Comparison of ENCODE assay signal across 12 cellular contexts in the genomic region with DNA sequence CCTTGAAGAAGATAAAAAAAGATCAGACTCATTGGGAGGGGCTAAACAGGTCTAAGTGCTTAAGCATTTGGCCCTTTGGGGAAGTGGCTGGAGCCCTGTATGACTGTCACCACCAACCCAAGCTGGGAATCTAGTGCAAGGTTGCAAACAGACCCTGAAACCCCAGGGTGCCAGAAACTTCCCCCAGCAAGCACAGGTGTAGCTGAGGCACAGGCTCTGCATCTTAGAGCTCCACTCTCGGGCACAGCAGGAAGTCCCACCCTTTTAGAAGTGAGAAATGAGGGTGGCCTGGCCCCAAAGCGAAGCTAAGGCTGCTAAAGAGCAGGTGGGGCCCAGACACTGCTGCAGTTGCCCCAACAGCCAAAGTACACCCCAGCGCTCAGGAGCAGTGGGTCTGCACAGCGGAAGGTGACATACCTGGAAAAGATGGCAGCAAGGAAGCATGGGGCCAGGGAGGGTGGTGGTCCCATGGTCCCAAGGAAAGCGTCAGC. TPM values are rescaled to one million over a fixed set of nuclear protein-coding genes. Genes with fewer than 3 reads are reported as not detected.
DNase-seq lines count a peak whose midpoint lies in the region; ATAC-seq and TF ChIP-seq lines count a peak whose summit lies in the region.
"Had no signal": no experiment of that assay in that cellular context is flagged by ENCODE, and none has a peak within 500 bp of the region (broad histone marks: within the 10 kb centered on the region; RNA-seq: fewer than 3 reads in every experiment).

No MANE protein-coding gene starts in this region.

- TF ChIP-seq CTCF in WERI-Rb-1 (IDR thresholded peaks at IDR 0.05; ENCODE audit: low read depth, low read length) (no peak), upper lobe of right lung (IDR thresholded peaks at IDR 0.05) (no peak)

- H3K4me1 ChIP-seq in upper lobe of right lung = peaks cover 6% of the 10 kb centered on the region

- no peaks in the 10 kb centered on the region for H3K27me3 Mint-ChIP-seq in activated naive CD4-positive, alpha-beta T cell treated with anti-CD3 and anti-CD28 coated beads, Interleukin-2, amount 50 U/mL, for 24 hours

- H3K4me3 Mint-ChIP-seq in activated naive CD4-positive, alpha-beta T cell treated with anti-CD3 and anti-CD28 coated beads, Interleukin-2, amount 50 U/mL, for 24 hours = no peak overlapping the region
- H3K4me3 Mint-ChIP-seq: T-helper 2 cell treated with Interferon-gamma antibody and Interleukin-4, amounts not matched to agents 5 μg/mL and 100 μg/mL, for 36 hours had no signal

- DNase-seq in activated naive CD4-positive, alpha-beta T cell (lab: John Stamatoyannopoulos, UW) = no peak
- no peak for DNase-seq in WERI-Rb-1
- peak; percentile 42 for DNase-seq in upper lobe of right lung
- no peak for DNase-seq in NCI-H748 (lab: John Stamatoyannopoulos, UW; ENCODE audit: unreplicated experiment)
- no peak for DNase-seq in NCI-H1092 (lab: John Stamatoyannopoulos, UW)
- DNase-seq: BE2C, body of pancreas, NCI-H1092 treated with DMSO at 0.1 percent for 48 hours had no signal

- H3K27me3 ChIP-seq in WERI-Rb-1 (ENCODE audit: insufficient read depth, low read depth, severe bottlenecking) = no peaks in the 10 kb centered on the region
- no peaks in the 10 kb centered on the region for H3K27me3 ChIP-seq in upper lobe of right lung
- H3K27me3 ChIP-seq: BE2C, body of pancreas had no signal

- intact Hi-C loops in upper lobe of right lung (cut with DNase I) = no loop called here

- no peaks in the 10 kb centered on the region for H3K9me3 Mint-ChIP-seq in activated naive CD4-positive, alpha-beta T cell treated with anti-CD3 and anti-CD28 coated beads, Interleukin-2, amount 50 U/mL, for 24 hours
- H3K9me3 Mint-ChIP-seq: T-helper 2 cell treated with Interferon-gamma antibody and Interleukin-4, amounts not matched to agents 5 μg/mL and 100 μg/mL, for 36 hours had no signal

- H3K36me3 ChIP-seq in WERI-Rb-1 = no peaks in the 10 kb centered on the region
- no peaks in the 10 kb centered on the region for H3K36me3 ChIP-seq in upper lobe of right lung
- H3K36me3 ChIP-seq: BE2C had no signal

- ATAC-seq in HG03095 (IDR thresholded peaks at IDR 0.05; ENCODE audit: unreplicated experiment) (peak; percentile 68), upper lobe of right lung (no peak), GM18519 (IDR thresholded peaks at IDR 0.05; ENCODE audit: low FRiP score, unreplicated experiment) (no peak)
- ATAC-seq: body of pancreas had no signal

- H3K9me3 ChIP-seq in WERI-Rb-1 (ENCODE audit: severe bottlenecking) (no peaks in the 10 kb centered on the region), upper lobe of right lung (no peaks in the 10 kb centered on the region)
- H3K9me3 ChIP-seq: BE2C, body of pancreas had no signal

- H3K36me3 Mint-ChIP-seq in activated naive CD4-positive, alpha-beta T cell treated with anti-CD3 and anti-CD28 coated beads, Interleukin-2, amount 50 U/mL, for 24 hours = no peaks in the 10 kb centered on the region

- peak overlapping the region; percentile 31; the same call in 1 of the 2 replicates for H3K27ac ChIP-seq in WERI-Rb-1
- H3K27ac ChIP-seq in upper lobe of right lung = no peak overlapping the region
- H3K27ac ChIP-seq: body of pancreas had no signal

- peaks cover 18% of the 10 kb centered on the region for H3K4me1 Mint-ChIP-seq in activated naive CD4-positive, alpha-beta T cell treated with anti-CD3 and anti-CD28 coated beads, Interleukin-2, amount 50 U/mL, for 24 hours

- peak overlapping the region; percentile 84 for H3K27ac Mint-ChIP-seq in activated naive CD4-positive, alpha-beta T cell treated with anti-CD3 and anti-CD28 coated beads, Interleukin-2, amount 50 U/mL, for 24 hours
- H3K27ac Mint-ChIP-seq: T-helper 2 cell treated with Interferon-gamma antibody and Interleukin-4, amounts not matched to agents 5 μg/mL and 100 μg/mL, for 36 hours had no signal

- H3K4me3 ChIP-seq in WERI-Rb-1 (ENCODE audit: low read depth, low read length) = no peak overlapping the region
- no peak overlapping the region for H3K4me3 ChIP-seq in upper lobe of right lung
- H3K4me3 ChIP-seq: body of pancreas had no signal

RNA-seq across cellular contexts. Expression of a gene that starts 5.8 kb away (rescaled TPM):
- total RNA-seq in upper lobe of right lung = 79.5 TPM

RNA-seq across cellular contexts. Expression of a gene that starts 56.6 kb away (rescaled TPM):
- 16.7 TPM for total RNA-seq in upper lobe of right lung
